In the genomic region with DNA sequence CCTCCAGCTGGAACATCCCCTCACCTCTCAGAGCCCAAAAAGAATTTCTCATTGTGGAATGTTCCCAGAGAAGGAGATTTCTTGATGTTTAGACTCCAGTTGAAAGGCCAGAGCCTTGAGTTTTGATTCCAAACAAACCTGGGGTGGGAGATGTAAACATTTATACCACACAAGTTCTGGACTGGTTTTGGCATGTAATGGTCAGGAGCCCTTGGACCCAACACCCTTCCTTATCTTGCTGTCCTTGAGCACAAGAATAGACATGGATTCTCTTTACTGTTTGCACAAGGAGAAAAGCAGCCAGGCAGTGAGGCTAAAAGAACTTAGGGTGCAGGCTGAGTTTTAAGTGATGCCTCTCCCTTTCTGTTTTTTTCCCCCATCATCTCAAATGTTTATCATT, we compare ENCODE assay signal across 1 cellular context.
A peak's percentile ranks its signal among the peaks of the same experiment; 100 is the strongest.
TF ChIP-seq lines count a peak whose summit lies in the region.

No MANE protein-coding gene starts in this region.

TF ChIP-seq in HepG2, 621 proteins besides CTCF, POLR2A, EP300 and RAD21 (continued from another document and continues in another):
- TF ChIP-seq, protein P1, sequence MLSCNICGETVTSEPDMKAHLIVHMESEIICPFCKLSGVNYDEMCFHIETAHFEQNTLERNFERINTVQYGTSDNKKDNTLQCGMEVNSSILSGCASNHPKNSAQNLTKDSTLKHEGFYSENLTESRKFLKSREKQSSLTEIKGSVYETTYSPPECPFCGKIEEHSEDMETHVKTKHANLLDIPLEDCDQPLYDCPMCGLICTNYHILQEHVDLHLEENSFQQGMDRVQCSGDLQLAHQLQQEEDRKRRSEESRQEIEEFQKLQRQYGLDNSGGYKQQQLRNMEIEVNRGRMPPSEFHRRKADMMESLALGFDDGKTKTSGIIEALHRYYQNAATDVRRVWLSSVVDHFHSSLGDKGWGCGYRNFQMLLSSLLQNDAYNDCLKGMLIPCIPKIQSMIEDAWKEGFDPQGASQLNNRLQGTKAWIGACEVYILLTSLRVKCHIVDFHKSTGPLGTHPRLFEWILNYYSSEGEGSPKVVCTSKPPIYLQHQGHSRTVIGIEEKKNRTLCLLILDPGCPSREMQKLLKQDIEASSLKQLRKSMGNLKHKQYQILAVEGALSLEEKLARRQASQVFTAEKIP (CRISPR knock-in tag; IDR thresholded peaks at IDR 0.05; ENCODE audit: borderline replicate concordance) = no peak
- TF ChIP-seq MIER2 (CRISPR knock-in tag; IDR thresholded peaks at IDR 0.05) (no peak), TP53 (CRISPR knock-in tag; conservative IDR thresholded peaks at IDR 0.05) (no peak), IKZF1 (IDR thresholded peaks at IDR 0.05) (no peak), REPIN1 (CRISPR knock-in tag; IDR thresholded peaks at IDR 0.05; ENCODE audit: borderline replicate concordance, low read depth) (peak; percentile 37; the same call in 1 of the 2 replicates), IRF2 (CRISPR knock-in tag; IDR thresholded peaks at IDR 0.05) (0 out of 2 replicates have a peak, but pooled peaks have one; percentile 20), ZMYM4 (CRISPR knock-in tag; IDR thresholded peaks at IDR 0.05) (peak; percentile 36; the same call in 1 of the 2 replicates), ZFP36L1 (CRISPR knock-in tag; IDR thresholded peaks at IDR 0.05) (no peak), FOXC1 (CRISPR knock-in tag; IDR thresholded peaks at IDR 0.05; ENCODE audit: borderline replicate concordance) (no peak), RBFOX2 (IDR thresholded peaks at IDR 0.05; ENCODE audit: low read depth, low read length) (peak; percentile 66), SALL1 (CRISPR knock-in tag; IDR thresholded peaks at IDR 0.05) (0 out of 2 replicates have a peak, but pooled peaks have one; percentile 9), SIN3A (IDR thresholded peaks at IDR 0.05; ENCODE audit: borderline replicate concordance, low read depth, low read length) (no peak), MEF2D (CRISPR knock-in tag; IDR thresholded peaks at IDR 0.05) (0 out of 2 replicates have a peak, but pooled peaks have one; percentile 47), MTF2 (CRISPR knock-in tag; IDR thresholded peaks at IDR 0.05; ENCODE audit: borderline replicate concordance) (no peak), U2AF2 (IDR thresholded peaks at IDR 0.05; ENCODE audit: low read depth, low read length) (no peak), SUZ12 (IDR thresholded peaks at IDR 0.05; ENCODE audit: low read depth, low read length) (no peak), ZNF781 (CRISPR knock-in tag; IDR thresholded peaks at IDR 0.05; ENCODE audit: borderline replicate concordance, not compliant biosample characterization) (no peak), SOX13 (IDR thresholded peaks at IDR 0.05) (no peak), SOX13 (CRISPR knock-in tag; conservative IDR thresholded peaks at IDR 0.05 in 1 of 2, IDR thresholded peaks at IDR 0.05 in 1 of 2) (peak in 1 of 2 experiments; percentile 68; a peak in 2 of 4 replicates)
- TF ChIP-seq, protein P2, sequence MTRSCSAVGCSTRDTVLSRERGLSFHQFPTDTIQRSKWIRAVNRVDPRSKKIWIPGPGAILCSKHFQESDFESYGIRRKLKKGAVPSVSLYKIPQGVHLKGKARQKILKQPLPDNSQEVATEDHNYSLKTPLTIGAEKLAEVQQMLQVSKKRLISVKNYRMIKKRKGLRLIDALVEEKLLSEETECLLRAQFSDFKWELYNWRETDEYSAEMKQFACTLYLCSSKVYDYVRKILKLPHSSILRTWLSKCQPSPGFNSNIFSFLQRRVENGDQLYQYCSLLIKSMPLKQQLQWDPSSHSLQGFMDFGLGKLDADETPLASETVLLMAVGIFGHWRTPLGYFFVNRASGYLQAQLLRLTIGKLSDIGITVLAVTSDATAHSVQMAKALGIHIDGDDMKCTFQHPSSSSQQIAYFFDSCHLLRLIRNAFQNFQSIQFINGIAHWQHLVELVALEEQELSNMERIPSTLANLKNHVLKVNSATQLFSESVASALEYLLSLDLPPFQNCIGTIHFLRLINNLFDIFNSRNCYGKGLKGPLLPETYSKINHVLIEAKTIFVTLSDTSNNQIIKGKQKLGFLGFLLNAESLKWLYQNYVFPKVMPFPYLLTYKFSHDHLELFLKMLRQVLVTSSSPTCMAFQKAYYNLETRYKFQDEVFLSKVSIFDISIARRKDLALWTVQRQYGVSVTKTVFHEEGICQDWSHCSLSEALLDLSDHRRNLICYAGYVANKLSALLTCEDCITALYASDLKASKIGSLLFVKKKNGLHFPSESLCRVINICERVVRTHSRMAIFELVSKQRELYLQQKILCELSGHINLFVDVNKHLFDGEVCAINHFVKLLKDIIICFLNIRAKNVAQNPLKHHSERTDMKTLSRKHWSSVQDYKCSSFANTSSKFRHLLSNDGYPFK (CRISPR knock-in tag; IDR thresholded peaks at IDR 0.05; ENCODE audit: borderline replicate concordance) = no peak
- TF ChIP-seq, protein P3, sequence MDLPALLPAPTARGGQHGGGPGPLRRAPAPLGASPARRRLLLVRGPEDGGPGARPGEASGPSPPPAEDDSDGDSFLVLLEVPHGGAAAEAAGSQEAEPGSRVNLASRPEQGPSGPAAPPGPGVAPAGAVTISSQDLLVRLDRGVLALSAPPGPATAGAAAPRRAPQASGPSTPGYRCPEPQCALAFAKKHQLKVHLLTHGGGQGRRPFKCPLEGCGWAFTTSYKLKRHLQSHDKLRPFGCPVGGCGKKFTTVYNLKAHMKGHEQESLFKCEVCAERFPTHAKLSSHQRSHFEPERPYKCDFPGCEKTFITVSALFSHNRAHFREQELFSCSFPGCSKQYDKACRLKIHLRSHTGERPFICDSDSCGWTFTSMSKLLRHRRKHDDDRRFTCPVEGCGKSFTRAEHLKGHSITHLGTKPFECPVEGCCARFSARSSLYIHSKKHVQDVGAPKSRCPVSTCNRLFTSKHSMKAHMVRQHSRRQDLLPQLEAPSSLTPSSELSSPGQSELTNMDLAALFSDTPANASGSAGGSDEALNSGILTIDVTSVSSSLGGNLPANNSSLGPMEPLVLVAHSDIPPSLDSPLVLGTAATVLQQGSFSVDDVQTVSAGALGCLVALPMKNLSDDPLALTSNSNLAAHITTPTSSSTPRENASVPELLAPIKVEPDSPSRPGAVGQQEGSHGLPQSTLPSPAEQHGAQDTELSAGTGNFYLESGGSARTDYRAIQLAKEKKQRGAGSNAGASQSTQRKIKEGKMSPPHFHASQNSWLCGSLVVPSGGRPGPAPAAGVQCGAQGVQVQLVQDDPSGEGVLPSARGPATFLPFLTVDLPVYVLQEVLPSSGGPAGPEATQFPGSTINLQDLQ (CRISPR knock-in tag; IDR thresholded peaks at IDR 0.05) = no peak
- TF ChIP-seq, protein P4, sequence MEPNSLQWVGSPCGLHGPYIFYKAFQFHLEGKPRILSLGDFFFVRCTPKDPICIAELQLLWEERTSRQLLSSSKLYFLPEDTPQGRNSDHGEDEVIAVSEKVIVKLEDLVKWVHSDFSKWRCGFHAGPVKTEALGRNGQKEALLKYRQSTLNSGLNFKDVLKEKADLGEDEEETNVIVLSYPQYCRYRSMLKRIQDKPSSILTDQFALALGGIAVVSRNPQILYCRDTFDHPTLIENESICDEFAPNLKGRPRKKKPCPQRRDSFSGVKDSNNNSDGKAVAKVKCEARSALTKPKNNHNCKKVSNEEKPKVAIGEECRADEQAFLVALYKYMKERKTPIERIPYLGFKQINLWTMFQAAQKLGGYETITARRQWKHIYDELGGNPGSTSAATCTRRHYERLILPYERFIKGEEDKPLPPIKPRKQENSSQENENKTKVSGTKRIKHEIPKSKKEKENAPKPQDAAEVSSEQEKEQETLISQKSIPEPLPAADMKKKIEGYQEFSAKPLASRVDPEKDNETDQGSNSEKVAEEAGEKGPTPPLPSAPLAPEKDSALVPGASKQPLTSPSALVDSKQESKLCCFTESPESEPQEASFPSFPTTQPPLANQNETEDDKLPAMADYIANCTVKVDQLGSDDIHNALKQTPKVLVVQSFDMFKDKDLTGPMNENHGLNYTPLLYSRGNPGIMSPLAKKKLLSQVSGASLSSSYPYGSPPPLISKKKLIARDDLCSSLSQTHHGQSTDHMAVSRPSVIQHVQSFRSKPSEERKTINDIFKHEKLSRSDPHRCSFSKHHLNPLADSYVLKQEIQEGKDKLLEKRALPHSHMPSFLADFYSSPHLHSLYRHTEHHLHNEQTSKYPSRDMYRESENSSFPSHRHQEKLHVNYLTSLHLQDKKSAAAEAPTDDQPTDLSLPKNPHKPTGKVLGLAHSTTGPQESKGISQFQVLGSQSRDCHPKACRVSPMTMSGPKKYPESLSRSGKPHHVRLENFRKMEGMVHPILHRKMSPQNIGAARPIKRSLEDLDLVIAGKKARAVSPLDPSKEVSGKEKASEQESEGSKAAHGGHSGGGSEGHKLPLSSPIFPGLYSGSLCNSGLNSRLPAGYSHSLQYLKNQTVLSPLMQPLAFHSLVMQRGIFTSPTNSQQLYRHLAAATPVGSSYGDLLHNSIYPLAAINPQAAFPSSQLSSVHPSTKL (CRISPR knock-in tag; IDR thresholded peaks at IDR 0.05) = peak; percentile 56
- TF ChIP-seq, protein P5, sequence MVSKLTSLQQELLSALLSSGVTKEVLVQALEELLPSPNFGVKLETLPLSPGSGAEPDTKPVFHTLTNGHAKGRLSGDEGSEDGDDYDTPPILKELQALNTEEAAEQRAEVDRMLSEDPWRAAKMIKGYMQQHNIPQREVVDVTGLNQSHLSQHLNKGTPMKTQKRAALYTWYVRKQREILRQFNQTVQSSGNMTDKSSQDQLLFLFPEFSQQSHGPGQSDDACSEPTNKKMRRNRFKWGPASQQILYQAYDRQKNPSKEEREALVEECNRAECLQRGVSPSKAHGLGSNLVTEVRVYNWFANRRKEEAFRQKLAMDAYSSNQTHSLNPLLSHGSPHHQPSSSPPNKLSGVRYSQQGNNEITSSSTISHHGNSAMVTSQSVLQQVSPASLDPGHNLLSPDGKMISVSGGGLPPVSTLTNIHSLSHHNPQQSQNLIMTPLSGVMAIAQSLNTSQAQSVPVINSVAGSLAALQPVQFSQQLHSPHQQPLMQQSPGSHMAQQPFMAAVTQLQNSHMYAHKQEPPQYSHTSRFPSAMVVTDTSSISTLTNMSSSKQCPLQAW (CRISPR knock-in tag; IDR thresholded peaks at IDR 0.05) = no peak
- TF ChIP-seq, protein P6, sequence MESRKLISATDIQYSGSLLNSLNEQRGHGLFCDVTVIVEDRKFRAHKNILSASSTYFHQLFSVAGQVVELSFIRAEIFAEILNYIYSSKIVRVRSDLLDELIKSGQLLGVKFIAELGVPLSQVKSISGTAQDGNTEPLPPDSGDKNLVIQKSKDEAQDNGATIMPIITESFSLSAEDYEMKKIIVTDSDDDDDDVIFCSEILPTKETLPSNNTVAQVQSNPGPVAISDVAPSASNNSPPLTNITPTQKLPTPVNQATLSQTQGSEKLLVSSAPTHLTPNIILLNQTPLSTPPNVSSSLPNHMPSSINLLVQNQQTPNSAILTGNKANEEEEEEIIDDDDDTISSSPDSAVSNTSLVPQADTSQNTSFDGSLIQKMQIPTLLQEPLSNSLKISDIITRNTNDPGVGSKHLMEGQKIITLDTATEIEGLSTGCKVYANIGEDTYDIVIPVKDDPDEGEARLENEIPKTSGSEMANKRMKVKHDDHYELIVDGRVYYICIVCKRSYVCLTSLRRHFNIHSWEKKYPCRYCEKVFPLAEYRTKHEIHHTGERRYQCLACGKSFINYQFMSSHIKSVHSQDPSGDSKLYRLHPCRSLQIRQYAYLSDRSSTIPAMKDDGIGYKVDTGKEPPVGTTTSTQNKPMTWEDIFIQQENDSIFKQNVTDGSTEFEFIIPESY (CRISPR knock-in tag; IDR thresholded peaks at IDR 0.05) = no peak
- TF ChIP-seq, protein P7, sequence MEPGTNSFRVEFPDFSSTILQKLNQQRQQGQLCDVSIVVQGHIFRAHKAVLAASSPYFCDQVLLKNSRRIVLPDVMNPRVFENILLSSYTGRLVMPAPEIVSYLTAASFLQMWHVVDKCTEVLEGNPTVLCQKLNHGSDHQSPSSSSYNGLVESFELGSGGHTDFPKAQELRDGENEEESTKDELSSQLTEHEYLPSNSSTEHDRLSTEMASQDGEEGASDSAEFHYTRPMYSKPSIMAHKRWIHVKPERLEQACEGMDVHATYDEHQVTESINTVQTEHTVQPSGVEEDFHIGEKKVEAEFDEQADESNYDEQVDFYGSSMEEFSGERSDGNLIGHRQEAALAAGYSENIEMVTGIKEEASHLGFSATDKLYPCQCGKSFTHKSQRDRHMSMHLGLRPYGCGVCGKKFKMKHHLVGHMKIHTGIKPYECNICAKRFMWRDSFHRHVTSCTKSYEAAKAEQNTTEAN (CRISPR knock-in tag; conservative IDR thresholded peaks at IDR 0.05) = no peak
- TF ChIP-seq, protein P8, sequence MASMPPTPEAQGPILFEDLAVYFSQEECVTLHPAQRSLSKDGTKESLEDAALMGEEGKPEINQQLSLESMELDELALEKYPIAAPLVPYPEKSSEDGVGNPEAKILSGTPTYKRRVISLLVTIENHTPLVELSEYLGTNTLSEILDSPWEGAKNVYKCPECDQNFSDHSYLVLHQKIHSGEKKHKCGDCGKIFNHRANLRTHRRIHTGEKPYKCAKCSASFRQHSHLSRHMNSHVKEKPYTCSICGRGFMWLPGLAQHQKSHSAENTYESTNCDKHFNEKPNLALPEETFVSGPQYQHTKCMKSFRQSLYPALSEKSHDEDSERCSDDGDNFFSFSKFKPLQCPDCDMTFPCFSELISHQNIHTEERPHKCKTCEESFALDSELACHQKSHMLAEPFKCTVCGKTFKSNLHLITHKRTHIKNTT (CRISPR knock-in tag; IDR thresholded peaks at IDR 0.05) = no peak
- TF ChIP-seq, protein P9, sequence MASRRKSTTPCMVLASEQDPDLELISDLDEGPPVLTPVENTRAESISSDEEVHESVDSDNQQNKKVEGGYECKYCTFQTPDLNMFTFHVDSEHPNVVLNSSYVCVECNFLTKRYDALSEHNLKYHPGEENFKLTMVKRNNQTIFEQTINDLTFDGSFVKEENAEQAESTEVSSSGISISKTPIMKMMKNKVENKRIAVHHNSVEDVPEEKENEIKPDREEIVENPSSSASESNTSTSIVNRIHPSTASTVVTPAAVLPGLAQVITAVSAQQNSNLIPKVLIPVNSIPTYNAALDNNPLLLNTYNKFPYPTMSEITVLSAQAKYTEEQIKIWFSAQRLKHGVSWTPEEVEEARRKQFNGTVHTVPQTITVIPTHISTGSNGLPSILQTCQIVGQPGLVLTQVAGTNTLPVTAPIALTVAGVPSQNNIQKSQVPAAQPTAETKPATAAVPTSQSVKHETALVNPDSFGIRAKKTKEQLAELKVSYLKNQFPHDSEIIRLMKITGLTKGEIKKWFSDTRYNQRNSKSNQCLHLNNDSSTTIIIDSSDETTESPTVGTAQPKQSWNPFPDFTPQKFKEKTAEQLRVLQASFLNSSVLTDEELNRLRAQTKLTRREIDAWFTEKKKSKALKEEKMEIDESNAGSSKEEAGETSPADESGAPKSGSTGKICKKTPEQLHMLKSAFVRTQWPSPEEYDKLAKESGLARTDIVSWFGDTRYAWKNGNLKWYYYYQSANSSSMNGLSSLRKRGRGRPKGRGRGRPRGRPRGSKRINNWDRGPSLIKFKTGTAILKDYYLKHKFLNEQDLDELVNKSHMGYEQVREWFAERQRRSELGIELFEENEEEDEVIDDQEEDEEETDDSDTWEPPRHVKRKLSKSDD (CRISPR knock-in tag; IDR thresholded peaks at IDR 0.05; ENCODE audit: low read depth) = no peak
- TF ChIP-seq, protein P10, sequence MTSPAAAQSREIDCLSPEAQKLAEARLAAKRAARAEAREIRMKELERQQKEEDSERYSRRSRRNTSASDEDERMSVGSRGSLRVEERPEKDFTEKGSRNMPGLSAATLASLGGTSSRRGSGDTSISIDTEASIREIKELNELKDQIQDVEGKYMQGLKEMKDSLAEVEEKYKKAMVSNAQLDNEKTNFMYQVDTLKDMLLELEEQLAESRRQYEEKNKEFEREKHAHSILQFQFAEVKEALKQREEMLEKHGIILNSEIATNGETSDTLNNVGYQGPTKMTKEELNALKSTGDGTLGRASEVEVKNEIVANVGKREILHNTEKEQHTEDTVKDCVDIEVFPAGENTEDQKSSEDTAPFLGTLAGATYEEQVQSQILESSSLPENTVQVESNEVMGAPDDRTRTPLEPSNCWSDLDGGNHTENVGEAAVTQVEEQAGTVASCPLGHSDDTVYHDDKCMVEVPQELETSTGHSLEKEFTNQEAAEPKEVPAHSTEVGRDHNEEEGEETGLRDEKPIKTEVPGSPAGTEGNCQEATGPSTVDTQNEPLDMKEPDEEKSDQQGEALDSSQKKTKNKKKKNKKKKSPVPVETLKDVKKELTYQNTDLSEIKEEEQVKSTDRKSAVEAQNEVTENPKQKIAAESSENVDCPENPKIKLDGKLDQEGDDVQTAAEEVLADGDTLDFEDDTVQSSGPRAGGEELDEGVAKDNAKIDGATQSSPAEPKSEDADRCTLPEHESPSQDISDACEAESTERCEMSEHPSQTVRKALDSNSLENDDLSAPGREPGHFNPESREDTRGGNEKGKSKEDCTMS (CRISPR knock-in tag; conservative IDR thresholded peaks at IDR 0.05) = no peak
